12 cellular contexts compared by ENCODE assay signal in the genomic region with DNA sequence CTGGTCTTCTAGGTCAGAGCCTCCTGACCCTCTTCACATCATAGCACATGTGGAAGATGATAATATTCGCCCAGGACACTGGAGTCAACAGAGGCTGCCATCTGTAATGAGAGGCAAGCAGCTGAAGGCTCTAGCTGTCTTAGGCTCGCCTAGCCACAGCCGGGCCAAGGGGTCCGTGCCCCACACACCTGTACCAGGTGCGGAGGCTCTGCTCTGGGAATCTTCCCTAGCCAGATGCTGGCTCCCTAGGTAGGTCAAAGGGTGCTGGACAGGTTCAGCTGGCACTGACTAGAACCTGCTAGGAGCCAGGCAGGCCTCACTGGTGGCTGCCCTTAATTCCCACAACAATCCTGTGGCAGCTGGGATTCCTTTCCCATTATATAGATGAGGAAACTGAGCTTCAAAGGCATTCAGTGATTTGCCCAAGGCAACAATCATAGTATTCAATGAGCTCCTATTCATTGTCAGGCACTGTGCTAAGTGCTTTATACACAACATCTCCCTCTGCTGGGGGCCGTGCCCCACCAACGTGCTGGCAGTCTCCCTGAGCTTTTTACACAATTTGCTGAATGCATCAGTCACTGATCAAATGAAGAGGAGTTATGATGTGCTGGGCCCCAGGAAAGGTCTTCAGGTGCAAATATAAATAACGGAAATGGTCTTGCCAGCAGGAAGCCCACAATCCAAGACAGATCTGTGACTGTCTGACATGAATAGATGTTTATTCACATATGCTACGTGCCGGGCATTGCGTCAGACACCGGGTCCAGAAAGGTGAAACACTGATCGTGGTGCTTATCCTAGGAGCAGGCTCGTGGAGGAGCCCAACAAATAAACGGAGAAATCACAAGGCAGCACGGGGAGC. TPM values are rescaled to one million over a fixed set of nuclear protein-coding genes. Genes with fewer than 3 reads are reported as not detected.
DNase-seq lines count a peak whose midpoint lies in the region; TF ChIP-seq lines count a peak whose summit lies in the region.
"Had no signal": no experiment of that assay in that cellular context is flagged by ENCODE, and none has a peak within 500 bp of the region (broad histone marks: within the 10 kb centered on the region; RNA-seq: fewer than 3 reads in every experiment).

No MANE protein-coding gene starts in this region.

- no peaks in the 10 kb centered on the region for H3K27me3 ChIP-seq in endodermal cell (ENCODE audit: control insufficient read depth, insufficient read depth, low read length, poor library complexity, severe bottlenecking)
- H3K27me3 ChIP-seq: colonic mucosa had no signal

- H3K4me3 ChIP-seq in AG09309 (ENCODE audit: control insufficient read depth, low read depth, low read length) (no peak overlapping the region), endodermal cell (ENCODE audit: low read length) (no peak overlapping the region)
- H3K4me3 ChIP-seq: colonic mucosa had no signal

- H3K9me3 Mint-ChIP-seq in endodermal cell = no peaks in the 10 kb centered on the region
- H3K9me3 Mint-ChIP-seq in activated T-helper 1 cell treated with anti-CD3 and anti-CD28 coated beads, Interleukin-12 subunit alpha, Interleukin-12 subunit beta, Interleukin-2, Interleukin-4 antibody, amounts not matched to agents 30 ng/mL and 10 ng/mL and 1 ng/mL, durations not matched to agents 14 hours and 24 hours and 36 hours = no peaks in the 10 kb centered on the region

- no peaks in the 10 kb centered on the region for H3K9me3 ChIP-seq in endodermal cell (ENCODE audit: control insufficient read depth, low read length)
- H3K9me3 ChIP-seq: Caco-2, colonic mucosa had no signal

- TF ChIP-seq CTCF in AG09309 (IDR thresholded peaks at IDR 0.05; ENCODE audit: control insufficient read depth, insufficient read depth, low read depth, low read length, missing control alignments) = peak; percentile 19
- peak; percentile 58 for TF ChIP-seq CTCF in endodermal cell (conservative IDR thresholded peaks at IDR 0.05)

- DNase-seq in AG09309 (ENCODE audit: low read depth) (no peak), EL (peak; percentile 6), NCI-H1694 treated with DMSO at 0.1 percent for 48 hours (lab: John Stamatoyannopoulos, UW) (peak; percentile 23), endodermal cell (no peak), SW 1271 (lab: John Stamatoyannopoulos, UW) (no peak), GF-D8 (lab: John Stamatoyannopoulos, UW) (no peak), SIG-M5 (lab: John Stamatoyannopoulos, UW) (no peak)
- DNase-seq in activated T-helper 1 cell treated with anti-CD3 and anti-CD28 coated beads, Interleukin-12 subunit alpha, Interleukin-12 subunit beta, Interleukin-2, Interleukin-4 antibody, amounts not matched to agents 30 ng/mL and 10 ng/mL and 1 ng/mL, durations not matched to agents 14 hours and 24 hours and 36 hours (ENCODE audit: low spot score) = no peak
- DNase-seq: colonic mucosa, NCI-H774 had no signal

- no peak overlapping the region for H3K27ac Mint-ChIP-seq in endodermal cell
- H3K27ac Mint-ChIP-seq in activated T-helper 1 cell treated with anti-CD3 and anti-CD28 coated beads, Interleukin-12 subunit alpha, Interleukin-12 subunit beta, Interleukin-2, Interleukin-4 antibody, amounts not matched to agents 30 ng/mL and 10 ng/mL and 1 ng/mL, durations not matched to agents 14 hours and 24 hours and 36 hours = no peak overlapping the region
- H3K27ac Mint-ChIP-seq: activated naive CD8-positive, alpha-beta T cell had no signal

- H3K9ac ChIP-seq in endodermal cell (ENCODE audit: extremely low read depth, low read length, poor library complexity, severe bottlenecking) = no peak overlapping the region

- no peaks in the 10 kb centered on the region for H3K36me3 Mint-ChIP-seq in endodermal cell (ENCODE audit: low read depth)
- no peaks in the 10 kb centered on the region for H3K36me3 Mint-ChIP-seq in activated T-helper 1 cell treated with anti-CD3 and anti-CD28 coated beads, Interleukin-12 subunit alpha, Interleukin-12 subunit beta, Interleukin-2, Interleukin-4 antibody, amounts not matched to agents 30 ng/mL and 10 ng/mL and 1 ng/mL, durations not matched to agents 14 hours and 24 hours and 36 hours (ENCODE audit: low read depth)
- H3K36me3 Mint-ChIP-seq: activated naive CD8-positive, alpha-beta T cell had no signal

- intact Hi-C loops in activated T-helper 1 cell treated with anti-CD3 and anti-CD28 coated beads, Interleukin-12 subunit alpha, Interleukin-12 subunit beta, Interleukin-2, Interleukin-4 antibody, amounts not matched to agents 30 ng/mL and 10 ng/mL and 1 ng/mL, durations not matched to agents 14 hours and 24 hours and 36 hours (cut with micrococcal nuclease) = no loop called here

- no peaks in the 10 kb centered on the region for H3K36me3 ChIP-seq in endodermal cell (ENCODE audit: control insufficient read depth, insufficient read depth, low read length)
- H3K36me3 ChIP-seq: colonic mucosa had no signal

- no peaks in the 10 kb centered on the region for H3K4me1 Mint-ChIP-seq in endodermal cell
- no peaks in the 10 kb centered on the region for H3K4me1 Mint-ChIP-seq in activated T-helper 1 cell treated with anti-CD3 and anti-CD28 coated beads, Interleukin-12 subunit alpha, Interleukin-12 subunit beta, Interleukin-2, Interleukin-4 antibody, amounts not matched to agents 30 ng/mL and 10 ng/mL and 1 ng/mL, durations not matched to agents 14 hours and 24 hours and 36 hours (ENCODE audit: low read depth)

- H3K27ac ChIP-seq in endodermal cell (ENCODE audit: low read depth, low read length) = no peak overlapping the region
- H3K27ac ChIP-seq: colonic mucosa had no signal

- 76 to 82% methylated on average over 13 to 16 of the region's 16 CpGs for WGBS in endodermal cell (ENCODE audit: insufficient coverage in 1 of 2, insufficient read length in 1 of 2), 2 experiments

- no peak overlapping the region for H3K4me3 Mint-ChIP-seq in endodermal cell
- no peak overlapping the region for H3K4me3 Mint-ChIP-seq in activated T-helper 1 cell treated with anti-CD3 and anti-CD28 coated beads, Interleukin-12 subunit alpha, Interleukin-12 subunit beta, Interleukin-2, Interleukin-4 antibody, amounts not matched to agents 30 ng/mL and 10 ng/mL and 1 ng/mL, durations not matched to agents 14 hours and 24 hours and 36 hours
- H3K4me3 Mint-ChIP-seq: activated naive CD8-positive, alpha-beta T cell had no signal

- no peaks in the 10 kb centered on the region for H3K27me3 Mint-ChIP-seq in endodermal cell (ENCODE audit: insufficient read depth)
- H3K27me3 Mint-ChIP-seq in activated T-helper 1 cell treated with anti-CD3 and anti-CD28 coated beads, Interleukin-12 subunit alpha, Interleukin-12 subunit beta, Interleukin-2, Interleukin-4 antibody, amounts not matched to agents 30 ng/mL and 10 ng/mL and 1 ng/mL, durations not matched to agents 14 hours and 24 hours and 36 hours (ENCODE audit: insufficient read depth) = peaks cover 6% of the 10 kb centered on the region
- H3K27me3 Mint-ChIP-seq: activated naive CD8-positive, alpha-beta T cell had no signal

- no peaks in the 10 kb centered on the region for H3K4me1 ChIP-seq in endodermal cell (ENCODE audit: control insufficient read depth, insufficient read depth, low read length)
- H3K4me1 ChIP-seq: Caco-2, colonic mucosa had no signal

RNA-seq across cellular contexts. Expression of gene DDX20, which starts 58.0 kb away (rescaled TPM):
- total RNA-seq in endodermal cell = 10 to 100 TPM; 19.4 to 19.8 TPM
- polyA plus RNA-seq in endodermal cell (2013, experiment 1 of 2) = 18.2 TPM
- 16.6 TPM for polyA plus RNA-seq in endodermal cell (2013, experiment 2 of 2)
- 21.5 and 25.2 TPM in 2 replicates for total RNA-seq in activated T-helper 1 cell treated with anti-CD3 and anti-CD28 coated beads, Interleukin-12 subunit alpha, Interleukin-12 subunit beta, Interleukin-2, Interleukin-4 antibody, amounts not matched to agents 30 ng/mL and 10 ng/mL and 1 ng/mL, durations not matched to agents 14 hours and 24 hours and 36 hours

Comparison
In these comparisons a context has a peak if more than half of its experiments do, and no peak if none do; other contexts are left out.
1. DNase-seq: peak in EL (single experiment) and NCI-H1694 treated with DMSO at 0.1 percent for 48 hours (single experiment); none in AG09309 (single experiment), endodermal cell (single experiment), activated T-helper 1 cell treated with anti-CD3 and anti-CD28 coated beads, Interleukin-12 subunit alpha, Interleukin-12 subunit beta, Interleukin-2, Interleukin-4 antibody, amounts not matched to agents 30 ng/mL and 10 ng/mL and 1 ng/mL, durations not matched to agents 14 hours and 24 hours and 36 hours (single experiment), SW 1271 (0 of 2), GF-D8 (single experiment) and SIG-M5 (single experiment).